ENCODE assay signal across 15 cellular contexts in genomic region chr17:2624292-2624731, GRCh38. TPM values are rescaled to one million over a fixed set of nuclear protein-coding genes. Genes with fewer than 3 reads are reported as not detected.
DNase-seq lines count a peak whose midpoint lies in the region; ATAC-seq and TF ChIP-seq lines count a peak whose summit lies in the region.
"Had no signal": no experiment of that assay in that cellular context is flagged by ENCODE, and none has a peak within 500 bp of the region (broad histone marks: within the 10 kb centered on the region; RNA-seq: fewer than 3 reads in every experiment).

No MANE protein-coding gene starts in this region.

- CTCF ChIA-PET in activated CD8-positive, alpha-beta T cell treated with anti-CD3 and anti-CD28 coated beads for 36 hours (lab: Charles Lee): interaction anchor here (1.3 kb wide), 1 partner anchor 15 kb away, joined by 3 read pairs; no protein-coding TSS in a partner anchor
- CTCF ChIA-PET in activated CD8-positive, alpha-beta T cell treated with anti-CD3 and anti-CD28 coated beads, Interleukin-2, amount 10 ng/mL, durations not matched to agents 7 days and 5 days (lab: Charles Lee): no interaction called here

- 64% methylated on average over 10 of the region's 10 CpGs for WGBS in esophagus muscularis mucosa

- H3K4me3 ChIP-seq in choroid plexus epithelial cell (ENCODE audit: low read depth, low read length) (no peak overlapping the region), esophagus muscularis mucosa (no peak overlapping the region), breast epithelium (no peak overlapping the region)

- no peak for TF ChIP-seq EP300 in esophagus muscularis mucosa (IDR thresholded peaks at IDR 0.05)

- TF ChIP-seq POLR2A in esophagus muscularis mucosa (IDR thresholded peaks at IDR 0.05; ENCODE audit: low read depth) (no peak), breast epithelium (IDR thresholded peaks at IDR 0.05) (no peak)

- peaks cover 22% of the 10 kb centered on the region for H3K9me3 Mint-ChIP-seq in activated CD8-positive, alpha-beta T cell treated with anti-CD3 and anti-CD28 coated beads for 36 hours
- H3K9me3 Mint-ChIP-seq in activated CD8-positive, alpha-beta T cell treated with anti-CD3 and anti-CD28 coated beads, Interleukin-2, amount 10 ng/mL, durations not matched to agents 7 days and 5 days (ENCODE audit: insufficient read depth): peaks cover 6% of the 10 kb centered on the region

- H3K27me3 ChIP-seq in esophagus muscularis mucosa (no peaks in the 10 kb centered on the region), breast epithelium (no peaks in the 10 kb centered on the region)

- peaks cover 0 to 11% (median 8%) of the 10 kb centered on the region in 4 donors for H3K36me3 ChIP-seq in esophagus muscularis mucosa
- no peaks in the 10 kb centered on the region for H3K36me3 ChIP-seq in breast epithelium

- POLR2A ChIA-PET in activated CD8-positive, alpha-beta T cell treated with anti-CD3 and anti-CD28 coated beads for 36 hours (lab: Charles Lee): no interaction called here
- POLR2A ChIA-PET in activated CD8-positive, alpha-beta T cell treated with anti-CD3 and anti-CD28 coated beads, Interleukin-2, amount 10 ng/mL, durations not matched to agents 7 days and 5 days (lab: Charles Lee): no interaction called here

- peaks cover 59% of the 10 kb centered on the region for H3K36me3 Mint-ChIP-seq in activated CD8-positive, alpha-beta T cell treated with anti-CD3 and anti-CD28 coated beads for 36 hours (ENCODE audit: low read depth)
- peaks cover 65% of the 10 kb centered on the region for H3K36me3 Mint-ChIP-seq in activated CD8-positive, alpha-beta T cell treated with anti-CD3 and anti-CD28 coated beads, Interleukin-2, amount 10 ng/mL, durations not matched to agents 7 days and 5 days (ENCODE audit: low read depth)

- H3K9me3 ChIP-seq in esophagus muscularis mucosa (no peaks in the 10 kb centered on the region), breast epithelium (no peaks in the 10 kb centered on the region)

- peaks cover 17 to 66% (median 54%) of the 10 kb centered on the region in 4 donors for H3K4me1 ChIP-seq in esophagus muscularis mucosa
- no peaks in the 10 kb centered on the region for H3K4me1 ChIP-seq in breast epithelium

- peaks cover 67% of the 10 kb centered on the region for H3K4me1 Mint-ChIP-seq in activated CD8-positive, alpha-beta T cell treated with anti-CD3 and anti-CD28 coated beads for 36 hours (ENCODE audit: low read depth)
- H3K4me1 Mint-ChIP-seq in activated CD8-positive, alpha-beta T cell treated with anti-CD3 and anti-CD28 coated beads, Interleukin-2, amount 10 ng/mL, durations not matched to agents 7 days and 5 days (ENCODE audit: low read depth): peaks cover 34% of the 10 kb centered on the region

- H3K4me3 Mint-ChIP-seq in activated CD8-positive, alpha-beta T cell treated with anti-CD3 and anti-CD28 coated beads for 36 hours: no peak overlapping the region
- no peak overlapping the region for H3K4me3 Mint-ChIP-seq in activated CD8-positive, alpha-beta T cell treated with anti-CD3 and anti-CD28 coated beads, Interleukin-2, amount 10 ng/mL, durations not matched to agents 7 days and 5 days
- H3K4me3 Mint-ChIP-seq: brain, nephron had no signal

- H3K27ac Mint-ChIP-seq in activated CD8-positive, alpha-beta T cell treated with anti-CD3 and anti-CD28 coated beads for 36 hours: peak overlapping the region; percentile 53
- no peak overlapping the region for H3K27ac Mint-ChIP-seq in activated CD8-positive, alpha-beta T cell treated with anti-CD3 and anti-CD28 coated beads, Interleukin-2, amount 10 ng/mL, durations not matched to agents 7 days and 5 days
- H3K27ac Mint-ChIP-seq: nephron had no signal

- no peak overlapping the region for H3K27ac ChIP-seq in esophagus muscularis mucosa (replicated peaks in 1 of 4)
- no peak overlapping the region for H3K27ac ChIP-seq in breast epithelium

- intact Hi-C loops in activated CD8-positive, alpha-beta T cell treated with anti-CD3 and anti-CD28 coated beads for 36 hours (cut with micrococcal nuclease): no loop called here
- intact Hi-C loops in esophagus muscularis mucosa (cut with DNase I): no loop called here
- intact Hi-C loops in breast epithelium (cut with DNase I; ENCODE audit: low total_unique reads): no loop called here

- no peak for DNase-seq in activated CD8-positive, alpha-beta T cell treated with anti-CD3 and anti-CD28 coated beads for 36 hours
- no peak for DNase-seq in activated CD8-positive, alpha-beta T cell treated with anti-CD3 and anti-CD28 coated beads, Interleukin-2, amount 10 ng/mL, durations not matched to agents 7 days and 5 days
- DNase-seq in NOMO-1 (lab: John Stamatoyannopoulos, UW; ENCODE audit: unreplicated experiment in 2 of 2) (peak; percentile 81 to 89), choroid plexus epithelial cell (ENCODE audit: low read depth) (peak; percentile 39), pons (ENCODE audit: low spot score) (peak; percentile 73), esophagus muscularis mucosa (ENCODE audit: extremely low spot score) (no peak), breast epithelium (ENCODE audit: low spot score in 2 of 2) (no peak)
- DNase-seq: 8988T; activated CD8-positive, alpha-beta memory T cell treated with anti-CD3 and anti-CD28 coated beads, Interleukin-2, amount 50 U/mL, for 4 hours; NCI-H526 treated with DMSO at 0.1 percent for 48 hours; small intestine had no signal

- TF ChIP-seq CTCF in activated CD8-positive, alpha-beta T cell treated with anti-CD3 and anti-CD28 coated beads for 36 hours (IDR thresholded peaks at IDR 0.05): no peak
- TF ChIP-seq CTCF in choroid plexus epithelial cell (conservative IDR thresholded peaks at IDR 0.05; ENCODE audit: low read depth, low read length): no peak
- no peak for TF ChIP-seq CTCF in esophagus muscularis mucosa (IDR thresholded peaks at IDR 0.05)
- TF ChIP-seq CTCF in breast epithelium (IDR thresholded peaks at IDR 0.05): no peak

- ATAC-seq in activated CD8-positive, alpha-beta T cell treated with anti-CD3 and anti-CD28 coated beads for 36 hours: no peak
- ATAC-seq in activated CD8-positive, alpha-beta T cell treated with anti-CD3 and anti-CD28 coated beads, Interleukin-2, amount 10 ng/mL, durations not matched to agents 7 days and 5 days: no peak
- ATAC-seq in GM18520 (IDR thresholded peaks at IDR 0.05; ENCODE audit: unreplicated experiment): no peak
- ATAC-seq: T-cell had no signal

- H3K27me3 Mint-ChIP-seq in activated CD8-positive, alpha-beta T cell treated with anti-CD3 and anti-CD28 coated beads for 36 hours: no peaks in the 10 kb centered on the region
- H3K27me3 Mint-ChIP-seq in activated CD8-positive, alpha-beta T cell treated with anti-CD3 and anti-CD28 coated beads, Interleukin-2, amount 10 ng/mL, durations not matched to agents 7 days and 5 days (ENCODE audit: low read depth): no peaks in the 10 kb centered on the region
- H3K27me3 Mint-ChIP-seq: brain, T-cell had no signal

RNA-seq across cellular contexts. Expression of gene PAFAH1B1, which starts 30.9 kb away (rescaled TPM):
- 100 to 1,000 TPM; 159 to 168 TPM for total RNA-seq in activated CD8-positive, alpha-beta T cell treated with anti-CD3 and anti-CD28 coated beads for 36 hours
- total RNA-seq in activated CD8-positive, alpha-beta T cell treated with anti-CD3 and anti-CD28 coated beads, Interleukin-2, amount 10 ng/mL, durations not matched to agents 7 days and 5 days: 100 to 1,000 TPM; 164 to 173 TPM
- total RNA-seq in esophagus muscularis mucosa (100 to 1,000 TPM in 2 of 4 donors, 10 to 100 TPM in 2; 86.5 to 119 (median 102) TPM), breast epithelium (100 to 1,000 TPM in 2 of 3 donors, 10 to 100 TPM in 1; 99.5 to 134 (median 119) TPM)

Comparison
In these comparisons a context has a peak if more than half of its experiments do, and no peak if none do; other contexts are left out.
1. DNase-seq: peak in NOMO-1 (2 of 2), choroid plexus epithelial cell (single experiment) and pons (single experiment); none in activated CD8-positive, alpha-beta T cell treated with anti-CD3 and anti-CD28 coated beads for 36 hours (single experiment), activated CD8-positive, alpha-beta T cell treated with anti-CD3 and anti-CD28 coated beads, Interleukin-2, amount 10 ng/mL, durations not matched to agents 7 days and 5 days (single experiment), esophagus muscularis mucosa (single experiment) and breast epithelium (0 of 2).